35 cellular contexts compared by ENCODE assay signal in the genomic region with DNA sequence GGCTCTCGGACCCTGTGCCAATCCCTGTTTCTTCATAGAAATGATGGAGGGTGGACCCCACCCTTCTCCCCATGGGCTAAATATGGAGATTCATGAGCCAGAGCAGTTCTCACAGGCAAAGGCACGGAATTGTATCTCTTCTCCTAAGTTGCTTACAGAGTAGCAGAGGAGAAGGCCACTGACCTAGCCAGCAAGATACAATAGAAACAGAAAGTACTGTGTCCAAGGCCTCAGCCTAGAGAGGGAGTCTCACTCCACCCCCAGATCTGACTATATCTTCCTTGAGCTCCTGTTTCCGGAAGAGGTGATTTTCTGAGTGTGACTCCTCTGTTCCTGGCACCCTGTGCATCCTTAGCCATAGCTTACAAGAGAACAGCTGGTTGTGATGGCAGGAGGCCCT. TPM values are rescaled to one million over a fixed set of nuclear protein-coding genes. Genes with fewer than 3 reads are reported as not detected.
"Had no signal": no experiment of that assay in that cellular context is flagged by ENCODE, and none has a peak within 500 bp of the region (broad histone marks: within the 10 kb centered on the region; RNA-seq: fewer than 3 reads in every experiment).

FATE1 (plus strand) TSS at position 301 of the 400 bp plus-strand sequence; CDS start at position 386, 85 bp downstream.

- DNase-seq: activated CD4-positive, alpha-beta memory T cell treated with anti-CD3 and anti-CD28 coated beads for 36 hours; activated CD4-positive, alpha-beta T cell treated with anti-CD3 and anti-CD28 coated beads for 36 hours; activated CD4-positive, alpha-beta T cell treated with anti-CD3 and anti-CD28 coated beads, Interleukin-2, amount 10 ng/mL, durations not matched to agents 24 days and 14 days; activated CD4-positive, CD25-positive, alpha-beta regulatory T cell; activated CD4-positive, CD25-positive, alpha-beta regulatory T cell treated with anti-CD3 and anti-CD28 coated beads, Interleukin-2, amount 50 U/mL, for 72 hours; activated CD8-positive, alpha-beta memory T cell treated with anti-CD3 and anti-CD28 coated beads, Interleukin-2, amount 10 ng/mL, durations not matched to agents 7 days and 5 days; activated CD8-positive, alpha-beta memory T cell treated with anti-CD3 and anti-CD28 coated beads, Interleukin-2, amount 50 U/mL, for 4 hours; activated CD8-positive, alpha-beta T cell treated with anti-CD3 and anti-CD28 coated beads, Interleukin-2, amount 10 ng/mL, durations not matched to agents 7 days and 5 days; activated gamma-delta T cell; activated naive CD4-positive, alpha-beta T cell; activated naive CD4-positive, alpha-beta T cell treated with anti-CD3 and anti-CD28 coated beads, Interleukin-2, amount 10 ng/mL, durations not matched to agents 7 days and 5 days; activated naive CD8-positive, alpha-beta T cell treated with anti-CD3 and anti-CD28 coated beads, Interleukin-2, amount 10 ng/mL, durations not matched to agents 7 days and 5 days; activated T-cell treated with anti-CD3 and anti-CD28 coated beads, Interleukin-2, amount 50 U/mL, for 1 hour; activated T-cell treated with anti-CD3 and anti-CD28 coated beads, Interleukin-2, amount 50 U/mL, for 72 hours; brain microvascular endothelial cell; cortex of kidney; dermis blood vessel endothelial cell; effector CD4-positive, alpha-beta T cell; effector memory CD8-positive, alpha-beta T cell; erythroblast; foreskin keratinocyte; gastrocnemius medialis; glutamatergic neuron; heart left ventricle; T-helper 1 cell; T-helper 17 cell; T1000 had no signal

- H3K27ac Mint-ChIP-seq: activated CD4-positive, alpha-beta memory T cell treated with anti-CD3 and anti-CD28 coated beads for 36 hours; activated CD4-positive, alpha-beta T cell treated with anti-CD3 and anti-CD28 coated beads for 36 hours; activated CD4-positive, alpha-beta T cell treated with anti-CD3 and anti-CD28 coated beads, Interleukin-2, amount 10 ng/mL, durations not matched to agents 24 days and 14 days; activated CD8-positive, alpha-beta memory T cell treated with anti-CD3 and anti-CD28 coated beads, Interleukin-2, amount 10 ng/mL, durations not matched to agents 7 days and 5 days; activated CD8-positive, alpha-beta T cell treated with anti-CD3 and anti-CD28 coated beads, Interleukin-2, amount 10 ng/mL, durations not matched to agents 7 days and 5 days; activated naive CD4-positive, alpha-beta T cell treated with anti-CD3 and anti-CD28 coated beads, Interleukin-2, amount 10 ng/mL, durations not matched to agents 7 days and 5 days; activated naive CD4-positive, alpha-beta T cell treated with anti-CD3 and anti-CD28 coated beads, Interleukin-2, amount 50 U/mL, for 72 hours; activated naive CD8-positive, alpha-beta T cell treated with anti-CD3 and anti-CD28 coated beads, Interleukin-2, amount 10 ng/mL, durations not matched to agents 7 days and 5 days; activated T-cell treated with anti-CD3 and anti-CD28 coated beads, Interleukin-2, amount 50 U/mL, for 72 hours; effector memory CD8-positive, alpha-beta T cell; T-helper 17 cell; T-helper 2 cell treated with Interferon-gamma antibody and Interleukin-4, amounts not matched to agents 5 μg/mL and 100 μg/mL, for 36 hours had no signal

- H3K4me3 Mint-ChIP-seq: activated CD4-positive, alpha-beta memory T cell treated with anti-CD3 and anti-CD28 coated beads for 36 hours; activated CD4-positive, alpha-beta T cell treated with anti-CD3 and anti-CD28 coated beads for 36 hours; activated CD4-positive, alpha-beta T cell treated with anti-CD3 and anti-CD28 coated beads, Interleukin-2, amount 10 ng/mL, durations not matched to agents 24 days and 14 days; activated CD8-positive, alpha-beta memory T cell treated with anti-CD3 and anti-CD28 coated beads, Interleukin-2, amount 10 ng/mL, durations not matched to agents 7 days and 5 days; activated CD8-positive, alpha-beta T cell treated with anti-CD3 and anti-CD28 coated beads, Interleukin-2, amount 10 ng/mL, durations not matched to agents 7 days and 5 days; activated naive CD4-positive, alpha-beta T cell treated with anti-CD3 and anti-CD28 coated beads, Interleukin-2, amount 10 ng/mL, durations not matched to agents 7 days and 5 days; activated naive CD8-positive, alpha-beta T cell treated with anti-CD3 and anti-CD28 coated beads, Interleukin-2, amount 10 ng/mL, durations not matched to agents 7 days and 5 days; activated T-cell treated with anti-CD3 and anti-CD28 coated beads, Interleukin-2, amount 50 U/mL, for 72 hours; central memory CD8-positive, alpha-beta T cell; effector memory CD8-positive, alpha-beta T cell; T-helper 17 cell; T-helper 2 cell treated with Interferon-gamma antibody and Interleukin-4, amounts not matched to agents 5 μg/mL and 100 μg/mL, for 36 hours had no signal

- H3K27ac ChIP-seq: ascending aorta, brain microvascular endothelial cell, esophagus muscularis mucosa, foreskin keratinocyte, gastrocnemius medialis had no signal

- H3K4me1 Mint-ChIP-seq: activated CD4-positive, alpha-beta T cell treated with anti-CD3 and anti-CD28 coated beads for 36 hours; activated CD4-positive, alpha-beta T cell treated with anti-CD3 and anti-CD28 coated beads, Interleukin-2, amount 10 ng/mL, durations not matched to agents 24 days and 14 days; activated CD8-positive, alpha-beta memory T cell treated with anti-CD3 and anti-CD28 coated beads, Interleukin-2, amount 10 ng/mL, durations not matched to agents 7 days and 5 days; activated naive CD4-positive, alpha-beta T cell treated with anti-CD3 and anti-CD28 coated beads, Interleukin-2, amount 10 ng/mL, durations not matched to agents 7 days and 5 days; central memory CD8-positive, alpha-beta T cell; T-helper 17 cell had no signal

- H3K9me3 Mint-ChIP-seq: activated CD4-positive, alpha-beta memory T cell treated with anti-CD3 and anti-CD28 coated beads for 36 hours; activated CD4-positive, alpha-beta T cell treated with anti-CD3 and anti-CD28 coated beads, Interleukin-2, amount 10 ng/mL, durations not matched to agents 24 days and 14 days; activated naive CD4-positive, alpha-beta T cell treated with anti-CD3 and anti-CD28 coated beads, Interleukin-2, amount 10 ng/mL, durations not matched to agents 7 days and 5 days; activated naive CD4-positive, alpha-beta T cell treated with anti-CD3 and anti-CD28 coated beads, Interleukin-2, amount 50 U/mL, for 72 hours; activated naive CD8-positive, alpha-beta T cell treated with anti-CD3 and anti-CD28 coated beads, Interleukin-2, amount 10 ng/mL, durations not matched to agents 7 days and 5 days; activated T-cell treated with anti-CD3 and anti-CD28 coated beads, Interleukin-2, amount 50 U/mL, for 72 hours; central memory CD8-positive, alpha-beta T cell; effector memory CD8-positive, alpha-beta T cell; T-helper 2 cell treated with Interferon-gamma antibody and Interleukin-4, amounts not matched to agents 5 μg/mL and 100 μg/mL, for 36 hours had no signal

- H3K36me3 Mint-ChIP-seq: activated CD4-positive, alpha-beta memory T cell treated with anti-CD3 and anti-CD28 coated beads for 36 hours; activated CD8-positive, alpha-beta memory T cell treated with anti-CD3 and anti-CD28 coated beads, Interleukin-2, amount 10 ng/mL, durations not matched to agents 7 days and 5 days; activated naive CD4-positive, alpha-beta T cell treated with anti-CD3 and anti-CD28 coated beads, Interleukin-2, amount 10 ng/mL, durations not matched to agents 7 days and 5 days; activated naive CD4-positive, alpha-beta T cell treated with anti-CD3 and anti-CD28 coated beads, Interleukin-2, amount 50 U/mL, for 72 hours; activated naive CD8-positive, alpha-beta T cell treated with anti-CD3 and anti-CD28 coated beads, Interleukin-2, amount 10 ng/mL, durations not matched to agents 7 days and 5 days had no signal

- ATAC-seq: activated CD4-positive, alpha-beta T cell treated with anti-CD3 and anti-CD28 coated beads for 36 hours; activated CD8-positive, alpha-beta memory T cell treated with anti-CD3 and anti-CD28 coated beads, Interleukin-2, amount 10 ng/mL, durations not matched to agents 7 days and 5 days; activated CD8-positive, alpha-beta T cell treated with anti-CD3 and anti-CD28 coated beads, Interleukin-2, amount 10 ng/mL, durations not matched to agents 7 days and 5 days; activated naive CD4-positive, alpha-beta T cell treated with anti-CD3 and anti-CD28 coated beads, Interleukin-2, amount 50 U/mL, for 72 hours; activated T-cell treated with anti-CD3 and anti-CD28 coated beads, Interleukin-2, amount 50 U/mL, for 72 hours; effector memory CD8-positive, alpha-beta T cell; foreskin keratinocyte; gastrocnemius medialis; T-helper 17 cell had no signal

- H3K4me3 ChIP-seq: ascending aorta, esophagus muscularis mucosa, gastrocnemius medialis, heart left ventricle had no signal

- H3K4me1 ChIP-seq: ascending aorta, foreskin keratinocyte had no signal

- H3K27me3 Mint-ChIP-seq: activated CD4-positive, alpha-beta T cell treated with anti-CD3 and anti-CD28 coated beads, Interleukin-2, amount 10 ng/mL, durations not matched to agents 24 days and 14 days; activated CD8-positive, alpha-beta memory T cell treated with anti-CD3 and anti-CD28 coated beads, Interleukin-2, amount 10 ng/mL, durations not matched to agents 7 days and 5 days had no signal

- H3K27me3 ChIP-seq: ascending aorta, brain microvascular endothelial cell, foreskin keratinocyte, gastrocnemius medialis had no signal

- H3K9me3 ChIP-seq: ascending aorta, esophagus muscularis mucosa, gastrocnemius medialis, heart left ventricle had no signal

- H3K36me3 ChIP-seq: ascending aorta, brain microvascular endothelial cell, esophagus muscularis mucosa, gastrocnemius medialis, heart left ventricle had no signal

- FAIRE-seq: bronchial epithelial cell had no signal

RNA-seq across cellular contexts. Expression of gene FATE1, which starts in this region (rescaled TPM):
- total RNA-seq: activated CD4-positive, alpha-beta memory T cell treated with anti-CD3 and anti-CD28 coated beads for 36 hours; activated CD4-positive, alpha-beta T cell treated with anti-CD3 and anti-CD28 coated beads for 36 hours; activated CD4-positive, alpha-beta T cell treated with anti-CD3 and anti-CD28 coated beads, Interleukin-2, amount 10 ng/mL, durations not matched to agents 24 days and 14 days; activated CD8-positive, alpha-beta memory T cell treated with anti-CD3 and anti-CD28 coated beads for 36 hours; activated CD8-positive, alpha-beta memory T cell treated with anti-CD3 and anti-CD28 coated beads, Interleukin-2, amount 10 ng/mL, durations not matched to agents 7 days and 5 days; activated CD8-positive, alpha-beta T cell treated with anti-CD3 and anti-CD28 coated beads, Interleukin-2, amount 10 ng/mL, durations not matched to agents 7 days and 5 days; activated naive CD4-positive, alpha-beta T cell treated with anti-CD3 and anti-CD28 coated beads, Interleukin-2, amount 50 U/mL, for 72 hours; activated naive CD8-positive, alpha-beta T cell treated with anti-CD3 and anti-CD28 coated beads, Interleukin-2, amount 10 ng/mL, durations not matched to agents 7 days and 5 days; activated T-cell treated with anti-CD3 and anti-CD28 coated beads, Interleukin-2, amount 50 U/mL, for 72 hours; ascending aorta; bronchial epithelial cell; cerebellum; dermis blood vessel endothelial cell; esophagus muscularis mucosa; foreskin keratinocyte; gastrocnemius medialis; T-helper 17 cell had no signal
- polyA plus RNA-seq: foreskin keratinocyte had no signal
